In the genomic region with DNA sequence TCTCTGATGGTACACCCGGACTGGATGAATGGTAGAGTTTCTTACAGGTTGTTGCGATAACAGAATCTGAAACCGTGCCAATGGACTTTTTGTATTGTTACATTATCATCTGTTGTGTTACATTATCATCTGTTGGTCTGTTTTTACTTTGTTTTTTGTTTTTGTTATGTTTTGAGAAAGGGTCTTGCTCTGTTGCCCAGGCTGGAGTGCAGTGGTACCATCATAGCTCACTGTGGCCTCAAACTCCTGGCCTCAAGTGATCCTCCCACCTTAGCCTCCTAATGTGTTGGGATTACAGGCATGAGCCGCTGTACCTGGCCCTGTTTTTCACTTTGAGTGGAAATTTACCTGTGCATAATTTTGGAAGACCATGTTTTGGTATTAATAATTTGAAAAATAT, we compare ENCODE assay signal across 39 cellular contexts. TPM values are rescaled to one million over a fixed set of nuclear protein-coding genes. Genes with fewer than 3 reads are reported as not detected.
"Had no signal": no experiment of that assay in that cellular context is flagged by ENCODE, and none has a peak within 500 bp of the region (broad histone marks: within the 10 kb centered on the region; RNA-seq: fewer than 3 reads in every experiment).

No MANE protein-coding gene starts in this region.

- H3K4me3 Mint-ChIP-seq: activated naive CD4-positive, alpha-beta T cell treated with anti-CD3 and anti-CD28 coated beads for 36 hours; activated naive CD4-positive, alpha-beta T cell treated with anti-CD3 and anti-CD28 coated beads, Interleukin-2, amount 10 ng/mL, durations not matched to agents 7 days and 5 days; activated naive CD4-positive, alpha-beta T cell treated with anti-CD3 and anti-CD28 coated beads, Interleukin-2, amount 50 U/mL, for 24 hours; activated naive CD8-positive, alpha-beta T cell; activated naive CD8-positive, alpha-beta T cell treated with anti-CD3 and anti-CD28 coated beads for 36 hours; activated naive CD8-positive, alpha-beta T cell treated with anti-CD3 and anti-CD28 coated beads, Interleukin-2, amount 10 ng/mL, durations not matched to agents 7 days and 5 days; activated naive CD8-positive, alpha-beta T cell treated with anti-CD3 and anti-CD28 coated beads, Interleukin-2, amount 50 U/mL, for 24 hours; activated T-cell treated with anti-CD3 and anti-CD28 coated beads, Interleukin-2, amount 50 U/mL, for 24 hours; activated T-cell treated with anti-CD3 and anti-CD28 coated beads, Interleukin-2, amount 50 U/mL, for 4 hours; activated T-cell treated with anti-CD3 and anti-CD28 coated beads, Interleukin-2, amount 50 U/mL, for 72 hours; activated T-helper 1 cell treated with anti-CD3 and anti-CD28 coated beads, Interleukin-12 subunit alpha, Interleukin-12 subunit beta, Interleukin-2, Interleukin-4 antibody, amounts not matched to agents 30 ng/mL and 10 ng/mL and 1 ng/mL, durations not matched to agents 14 hours and 24 hours and 36 hours; activated T-helper 17 cell treated with anti-CD3 and anti-CD28 coated beads, Interleukin-2, amount 50 U/mL, for 72 hours; brain; central memory CD8-positive, alpha-beta T cell had no signal

- H3K27me3 ChIP-seq: brain microvascular endothelial cell, cardiac muscle cell had no signal

- ATAC-seq: activated naive CD4-positive, alpha-beta T cell treated with anti-CD3 and anti-CD28 coated beads, Interleukin-2, amount 50 U/mL, for 72 hours; activated naive CD8-positive, alpha-beta T cell treated with anti-CD3 and anti-CD28 coated beads, Interleukin-2, amount 50 U/mL, for 24 hours; activated T-cell treated with anti-CD3 and anti-CD28 coated beads, Interleukin-2, amount 50 U/mL, for 4 hours; activated T-cell treated with anti-CD3 and anti-CD28 coated beads, Interleukin-2, amount 50 U/mL, for 72 hours; activated T-helper 17 cell treated with anti-CD3 and anti-CD28 coated beads, Interleukin-2, amount 50 U/mL, for 72 hours; body of pancreas had no signal

- FAIRE-seq: astrocyte, bronchial epithelial cell had no signal

- DNase-seq: activated effector memory CD4-positive, alpha-beta T cell treated with anti-CD3 and anti-CD28 coated beads, Interleukin-2, amount 50 U/mL, for 16 hours; activated effector memory CD4-positive, alpha-beta T cell treated with Interleukin-2 at 50 U/mL for 16 hours; activated gamma-delta T cell; activated naive CD4-positive, alpha-beta T cell; activated naive CD4-positive, alpha-beta T cell treated with anti-CD3 and anti-CD28 coated beads for 36 hours; activated naive CD4-positive, alpha-beta T cell treated with anti-CD3 and anti-CD28 coated beads, Interleukin-2, amount 10 ng/mL, durations not matched to agents 7 days and 5 days; activated naive CD4-positive, alpha-beta T cell treated with anti-CD3 and anti-CD28 coated beads, Interleukin-2, amount 50 U/mL, for 16 hours; activated naive CD4-positive, alpha-beta T cell treated with Interleukin-2 at 50 U/mL for 16 hours; activated naive CD8-positive, alpha-beta T cell treated with anti-CD3 and anti-CD28 coated beads for 36 hours; activated naive CD8-positive, alpha-beta T cell treated with anti-CD3 and anti-CD28 coated beads, Interleukin-2, amount 10 ng/mL, durations not matched to agents 7 days and 5 days; activated naive CD8-positive, alpha-beta T cell treated with anti-CD3 and anti-CD28 coated beads, Interleukin-2, amount 50 U/mL, for 24 hours; activated T-cell treated with anti-CD3 and anti-CD28 coated beads, Interleukin-2, amount 50 U/mL, for 1 hour; activated T-cell treated with anti-CD3 and anti-CD28 coated beads, Interleukin-2, amount 50 U/mL, for 24 hours; activated T-cell treated with anti-CD3 and anti-CD28 coated beads, Interleukin-2, amount 50 U/mL, for 4 hours; activated T-cell treated with anti-CD3 and anti-CD28 coated beads, Interleukin-2, amount 50 U/mL, for 48 hours; activated T-cell treated with anti-CD3 and anti-CD28 coated beads, Interleukin-2, amount 50 U/mL, for 72 hours; adrenal gland; amniotic stem cell; amygdala; anterior cingulate cortex; aorta; body of pancreas; brain microvascular endothelial cell; caudate nucleus; central memory CD4-positive, alpha-beta T cell; cerebellar nuclear complex had no signal

- H3K9me3 ChIP-seq: adrenal gland had no signal

- H3K4me1 ChIP-seq: adrenal gland, ascending aorta, body of pancreas, breast epithelium had no signal

- H3K27me3 Mint-ChIP-seq: activated naive CD4-positive, alpha-beta T cell treated with anti-CD3 and anti-CD28 coated beads, Interleukin-2, amount 50 U/mL, for 24 hours; activated naive CD8-positive, alpha-beta T cell; activated naive CD8-positive, alpha-beta T cell treated with anti-CD3 and anti-CD28 coated beads for 36 hours; activated naive CD8-positive, alpha-beta T cell treated with anti-CD3 and anti-CD28 coated beads, Interleukin-2, amount 50 U/mL, for 24 hours; activated T-cell treated with anti-CD3 and anti-CD28 coated beads, Interleukin-2, amount 50 U/mL, for 24 hours; activated T-helper 17 cell treated with anti-CD3 and anti-CD28 coated beads, Interleukin-2, amount 50 U/mL, for 72 hours; brain; central memory CD8-positive, alpha-beta T cell had no signal

- H3K9me3 Mint-ChIP-seq: activated naive CD4-positive, alpha-beta T cell treated with anti-CD3 and anti-CD28 coated beads, Interleukin-2, amount 50 U/mL, for 24 hours; activated naive CD8-positive, alpha-beta T cell treated with anti-CD3 and anti-CD28 coated beads for 36 hours; activated T-cell treated with anti-CD3 and anti-CD28 coated beads, Interleukin-2, amount 50 U/mL, for 4 hours; activated T-cell treated with anti-CD3 and anti-CD28 coated beads, Interleukin-2, amount 50 U/mL, for 72 hours; activated T-helper 1 cell treated with anti-CD3 and anti-CD28 coated beads, Interleukin-12 subunit alpha, Interleukin-12 subunit beta, Interleukin-2, Interleukin-4 antibody, amounts not matched to agents 30 ng/mL and 10 ng/mL and 1 ng/mL, durations not matched to agents 14 hours and 24 hours and 36 hours; activated T-helper 17 cell treated with anti-CD3 and anti-CD28 coated beads, Interleukin-2, amount 50 U/mL, for 72 hours; central memory CD8-positive, alpha-beta T cell had no signal

- H3K27ac Mint-ChIP-seq: activated naive CD4-positive, alpha-beta T cell treated with anti-CD3 and anti-CD28 coated beads for 36 hours; activated naive CD4-positive, alpha-beta T cell treated with anti-CD3 and anti-CD28 coated beads, Interleukin-2, amount 10 ng/mL, durations not matched to agents 7 days and 5 days; activated naive CD4-positive, alpha-beta T cell treated with anti-CD3 and anti-CD28 coated beads, Interleukin-2, amount 50 U/mL, for 24 hours; activated naive CD4-positive, alpha-beta T cell treated with anti-CD3 and anti-CD28 coated beads, Interleukin-2, amount 50 U/mL, for 72 hours; activated naive CD8-positive, alpha-beta T cell; activated naive CD8-positive, alpha-beta T cell treated with anti-CD3 and anti-CD28 coated beads for 36 hours; activated naive CD8-positive, alpha-beta T cell treated with anti-CD3 and anti-CD28 coated beads, Interleukin-2, amount 10 ng/mL, durations not matched to agents 7 days and 5 days; activated naive CD8-positive, alpha-beta T cell treated with anti-CD3 and anti-CD28 coated beads, Interleukin-2, amount 50 U/mL, for 24 hours; activated T-cell treated with anti-CD3 and anti-CD28 coated beads, Interleukin-2, amount 50 U/mL, for 24 hours; activated T-cell treated with anti-CD3 and anti-CD28 coated beads, Interleukin-2, amount 50 U/mL, for 72 hours; activated T-helper 1 cell treated with anti-CD3 and anti-CD28 coated beads, Interleukin-12 subunit alpha, Interleukin-12 subunit beta, Interleukin-2, Interleukin-4 antibody, amounts not matched to agents 30 ng/mL and 10 ng/mL and 1 ng/mL, durations not matched to agents 14 hours and 24 hours and 36 hours; activated T-helper 17 cell treated with anti-CD3 and anti-CD28 coated beads, Interleukin-2, amount 50 U/mL, for 72 hours; activated T-helper 2 cell treated with anti-CD3 and anti-CD28 coated beads, Interferon-gamma antibody, Interleukin-2, Interleukin-4, amounts not matched to agents 10 μg/mL and 5 μg/mL and 100 μg/mL, durations not matched to agents 14 hours and 24 hours and 36 hours; brain had no signal

- H3K36me3 ChIP-seq: adrenal gland, ascending aorta, brain microvascular endothelial cell, breast epithelium, cardiac muscle cell had no signal

- H3K36me3 Mint-ChIP-seq: activated naive CD4-positive, alpha-beta T cell treated with anti-CD3 and anti-CD28 coated beads, Interleukin-2, amount 50 U/mL, for 24 hours; activated naive CD4-positive, alpha-beta T cell treated with anti-CD3 and anti-CD28 coated beads, Interleukin-2, amount 50 U/mL, for 72 hours; activated naive CD8-positive, alpha-beta T cell treated with anti-CD3 and anti-CD28 coated beads for 36 hours; brain had no signal

- H3K4me1 Mint-ChIP-seq: activated naive CD4-positive, alpha-beta T cell treated with anti-CD3 and anti-CD28 coated beads, Interleukin-2, amount 50 U/mL, for 24 hours; activated naive CD8-positive, alpha-beta T cell treated with anti-CD3 and anti-CD28 coated beads for 36 hours; activated naive CD8-positive, alpha-beta T cell treated with anti-CD3 and anti-CD28 coated beads, Interleukin-2, amount 50 U/mL, for 24 hours; activated T-helper 17 cell treated with anti-CD3 and anti-CD28 coated beads, Interleukin-2, amount 50 U/mL, for 72 hours had no signal

- H3K4me3 ChIP-seq: adrenal gland, ascending aorta, body of pancreas, breast epithelium, cardiac muscle cell had no signal

- H3K27ac ChIP-seq: adrenal gland, ascending aorta, body of pancreas, brain microvascular endothelial cell, breast epithelium, cardiac muscle cell had no signal

RNA-seq across cellular contexts. Expression of gene PLCH2, which starts 53.6 kb away (rescaled TPM):
- total RNA-seq: ascending aorta had no signal
- polyA plus RNA-seq: aorta had no signal
